In the genomic region with DNA sequence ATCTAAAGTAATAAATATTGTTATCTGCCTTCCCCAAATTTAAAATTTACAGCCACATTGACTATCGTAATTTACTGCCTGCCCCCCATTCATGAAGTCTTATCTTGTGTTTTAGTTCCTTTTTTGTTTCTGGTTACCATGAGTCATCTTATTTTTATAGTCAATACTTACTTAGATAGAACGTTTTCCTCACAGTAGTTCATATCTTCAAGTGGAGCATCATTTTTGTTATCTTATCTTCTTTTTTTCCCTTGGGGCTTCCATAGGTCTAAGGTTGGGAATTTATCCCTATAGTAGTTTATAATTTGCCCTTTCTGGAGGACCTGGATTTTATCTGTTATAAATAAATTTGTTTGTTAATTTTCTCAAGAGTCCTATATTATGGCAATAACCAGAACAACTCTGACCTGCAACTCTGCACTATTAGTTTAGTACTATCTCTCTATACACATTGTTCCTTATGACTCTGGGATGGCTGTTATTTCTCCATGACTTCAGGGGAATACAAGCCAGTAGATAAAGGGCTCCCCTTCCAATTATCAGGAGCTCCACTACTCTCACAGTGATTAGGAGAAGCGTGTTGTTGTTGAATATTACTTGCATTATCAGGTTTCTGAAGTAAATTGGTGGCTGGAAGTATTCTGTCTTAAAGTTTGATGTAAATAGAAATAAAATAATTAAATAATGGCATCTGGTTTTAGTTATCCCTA, we compare ENCODE assay signal across 1 cellular context.
A peak's percentile ranks its signal among the peaks of the same experiment; 100 is the strongest.
TF ChIP-seq lines count a peak whose summit lies in the region.

No MANE protein-coding gene starts in this region.

TF ChIP-seq in K562, 482 proteins besides CTCF, POLR2A, EP300 and RAD21 (continued from another document and continues in another):
- no peak for TF ChIP-seq MGA (IDR thresholded peaks at IDR 0.05)
- no peak for TF ChIP-seq TCF7L2 (IDR thresholded peaks at IDR 0.05; ENCODE audit: low read depth, low read length)
- no peak for TF ChIP-seq FOXJ2 (tag; IDR thresholded peaks at IDR 0.05)
- no peak for TF ChIP-seq EGR1 (conservative IDR thresholded peaks at IDR 0.05)
- no peak for TF ChIP-seq ZNF830 (CRISPR knock-in tag; IDR thresholded peaks at IDR 0.05)
- no peak for TF ChIP-seq ZNF41 (CRISPR knock-in tag; conservative IDR thresholded peaks at IDR 0.05)
- TF ChIP-seq ZNF740 (CRISPR knock-in tag; IDR thresholded peaks at IDR 0.05): no peak
- no peak for TF ChIP-seq ZNF740 (tag; IDR thresholded peaks at IDR 0.05)
- TF ChIP-seq, protein P1, sequence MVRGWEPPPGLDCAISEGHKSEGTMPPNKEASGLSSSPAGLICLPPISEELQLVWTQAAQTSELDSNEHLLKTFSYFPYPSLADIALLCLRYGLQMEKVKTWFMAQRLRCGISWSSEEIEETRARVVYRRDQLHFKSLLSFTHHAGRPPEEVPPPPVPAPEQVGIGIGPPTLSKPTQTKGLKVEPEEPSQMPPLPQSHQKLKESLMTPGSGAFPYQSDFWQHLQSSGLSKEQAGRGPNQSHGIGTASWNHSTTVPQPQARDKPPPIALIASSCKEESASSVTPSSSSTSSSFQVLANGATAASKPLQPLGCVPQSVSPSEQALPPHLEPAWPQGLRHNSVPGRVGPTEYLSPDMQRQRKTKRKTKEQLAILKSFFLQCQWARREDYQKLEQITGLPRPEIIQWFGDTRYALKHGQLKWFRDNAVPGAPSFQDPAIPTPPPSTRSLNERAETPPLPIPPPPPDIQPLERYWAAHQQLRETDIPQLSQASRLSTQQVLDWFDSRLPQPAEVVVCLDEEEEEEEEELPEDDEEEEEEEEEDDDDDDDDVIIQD (CRISPR knock-in tag; IDR thresholded peaks at IDR 0.05): no peak
- TF ChIP-seq, protein P2, sequence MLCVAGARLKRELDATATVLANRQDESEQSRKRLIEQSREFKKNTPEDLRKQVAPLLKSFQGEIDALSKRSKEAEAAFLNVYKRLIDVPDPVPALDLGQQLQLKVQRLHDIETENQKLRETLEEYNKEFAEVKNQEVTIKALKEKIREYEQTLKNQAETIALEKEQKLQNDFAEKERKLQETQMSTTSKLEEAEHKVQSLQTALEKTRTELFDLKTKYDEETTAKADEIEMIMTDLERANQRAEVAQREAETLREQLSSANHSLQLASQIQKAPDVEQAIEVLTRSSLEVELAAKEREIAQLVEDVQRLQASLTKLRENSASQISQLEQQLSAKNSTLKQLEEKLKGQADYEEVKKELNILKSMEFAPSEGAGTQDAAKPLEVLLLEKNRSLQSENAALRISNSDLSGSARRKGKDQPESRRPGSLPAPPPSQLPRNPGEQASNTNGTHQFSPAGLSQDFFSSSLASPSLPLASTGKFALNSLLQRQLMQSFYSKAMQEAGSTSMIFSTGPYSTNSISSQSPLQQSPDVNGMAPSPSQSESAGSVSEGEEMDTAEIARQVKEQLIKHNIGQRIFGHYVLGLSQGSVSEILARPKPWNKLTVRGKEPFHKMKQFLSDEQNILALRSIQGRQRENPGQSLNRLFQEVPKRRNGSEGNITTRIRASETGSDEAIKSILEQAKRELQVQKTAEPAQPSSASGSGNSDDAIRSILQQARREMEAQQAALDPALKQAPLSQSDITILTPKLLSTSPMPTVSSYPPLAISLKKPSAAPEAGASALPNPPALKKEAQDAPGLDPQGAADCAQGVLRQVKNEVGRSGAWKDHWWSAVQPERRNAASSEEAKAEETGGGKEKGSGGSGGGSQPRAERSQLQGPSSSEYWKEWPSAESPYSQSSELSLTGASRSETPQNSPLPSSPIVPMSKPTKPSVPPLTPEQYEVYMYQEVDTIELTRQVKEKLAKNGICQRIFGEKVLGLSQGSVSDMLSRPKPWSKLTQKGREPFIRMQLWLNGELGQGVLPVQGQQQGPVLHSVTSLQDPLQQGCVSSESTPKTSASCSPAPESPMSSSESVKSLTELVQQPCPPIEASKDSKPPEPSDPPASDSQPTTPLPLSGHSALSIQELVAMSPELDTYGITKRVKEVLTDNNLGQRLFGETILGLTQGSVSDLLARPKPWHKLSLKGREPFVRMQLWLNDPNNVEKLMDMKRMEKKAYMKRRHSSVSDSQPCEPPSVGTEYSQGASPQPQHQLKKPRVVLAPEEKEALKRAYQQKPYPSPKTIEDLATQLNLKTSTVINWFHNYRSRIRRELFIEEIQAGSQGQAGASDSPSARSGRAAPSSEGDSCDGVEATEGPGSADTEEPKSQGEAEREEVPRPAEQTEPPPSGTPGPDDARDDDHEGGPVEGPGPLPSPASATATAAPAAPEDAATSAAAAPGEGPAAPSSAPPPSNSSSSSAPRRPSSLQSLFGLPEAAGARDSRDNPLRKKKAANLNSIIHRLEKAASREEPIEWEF (CRISPR knock-in tag; IDR thresholded peaks at IDR 0.05): no peak
- TF ChIP-seq XRCC3 (IDR thresholded peaks at IDR 0.05): no peak
- TF ChIP-seq, protein P3, sequence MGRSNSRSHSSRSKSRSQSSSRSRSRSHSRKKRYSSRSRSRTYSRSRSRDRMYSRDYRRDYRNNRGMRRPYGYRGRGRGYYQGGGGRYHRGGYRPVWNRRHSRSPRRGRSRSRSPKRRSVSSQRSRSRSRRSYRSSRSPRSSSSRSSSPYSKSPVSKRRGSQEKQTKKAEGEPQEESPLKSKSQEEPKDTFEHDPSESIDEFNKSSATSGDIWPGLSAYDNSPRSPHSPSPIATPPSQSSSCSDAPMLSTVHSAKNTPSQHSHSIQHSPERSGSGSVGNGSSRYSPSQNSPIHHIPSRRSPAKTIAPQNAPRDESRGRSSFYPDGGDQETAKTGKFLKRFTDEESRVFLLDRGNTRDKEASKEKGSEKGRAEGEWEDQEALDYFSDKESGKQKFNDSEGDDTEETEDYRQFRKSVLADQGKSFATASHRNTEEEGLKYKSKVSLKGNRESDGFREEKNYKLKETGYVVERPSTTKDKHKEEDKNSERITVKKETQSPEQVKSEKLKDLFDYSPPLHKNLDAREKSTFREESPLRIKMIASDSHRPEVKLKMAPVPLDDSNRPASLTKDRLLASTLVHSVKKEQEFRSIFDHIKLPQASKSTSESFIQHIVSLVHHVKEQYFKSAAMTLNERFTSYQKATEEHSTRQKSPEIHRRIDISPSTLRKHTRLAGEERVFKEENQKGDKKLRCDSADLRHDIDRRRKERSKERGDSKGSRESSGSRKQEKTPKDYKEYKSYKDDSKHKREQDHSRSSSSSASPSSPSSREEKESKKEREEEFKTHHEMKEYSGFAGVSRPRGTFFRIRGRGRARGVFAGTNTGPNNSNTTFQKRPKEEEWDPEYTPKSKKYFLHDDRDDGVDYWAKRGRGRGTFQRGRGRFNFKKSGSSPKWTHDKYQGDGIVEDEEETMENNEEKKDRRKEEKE (IDR thresholded peaks at IDR 0.05; ENCODE audit: borderline replicate concordance in 1 of 2, control insufficient read depth in 1 of 2, low read depth in 2 of 2, low read length in 1 of 2): no peak
- TF ChIP-seq MAFG (tag; conservative IDR thresholded peaks at IDR 0.05): peak; percentile 88
- TF ChIP-seq ZNF75A (CRISPR knock-in tag; IDR thresholded peaks at IDR 0.05): no peak
- TF ChIP-seq TSHZ1 (CRISPR knock-in tag; IDR thresholded peaks at IDR 0.05): no peak
- TF ChIP-seq, protein P4, sequence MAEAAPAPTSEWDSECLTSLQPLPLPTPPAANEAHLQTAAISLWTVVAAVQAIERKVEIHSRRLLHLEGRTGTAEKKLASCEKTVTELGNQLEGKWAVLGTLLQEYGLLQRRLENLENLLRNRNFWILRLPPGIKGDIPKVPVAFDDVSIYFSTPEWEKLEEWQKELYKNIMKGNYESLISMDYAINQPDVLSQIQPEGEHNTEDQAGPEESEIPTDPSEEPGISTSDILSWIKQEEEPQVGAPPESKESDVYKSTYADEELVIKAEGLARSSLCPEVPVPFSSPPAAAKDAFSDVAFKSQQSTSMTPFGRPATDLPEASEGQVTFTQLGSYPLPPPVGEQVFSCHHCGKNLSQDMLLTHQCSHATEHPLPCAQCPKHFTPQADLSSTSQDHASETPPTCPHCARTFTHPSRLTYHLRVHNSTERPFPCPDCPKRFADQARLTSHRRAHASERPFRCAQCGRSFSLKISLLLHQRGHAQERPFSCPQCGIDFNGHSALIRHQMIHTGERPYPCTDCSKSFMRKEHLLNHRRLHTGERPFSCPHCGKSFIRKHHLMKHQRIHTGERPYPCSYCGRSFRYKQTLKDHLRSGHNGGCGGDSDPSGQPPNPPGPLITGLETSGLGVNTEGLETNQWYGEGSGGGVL (CRISPR knock-in tag; IDR thresholded peaks at IDR 0.05): no peak
- TF ChIP-seq RNF2 (IDR thresholded peaks at IDR 0.05): no peak
